Comparison of ENCODE assay signal across 8 cellular contexts in the genomic region with DNA sequence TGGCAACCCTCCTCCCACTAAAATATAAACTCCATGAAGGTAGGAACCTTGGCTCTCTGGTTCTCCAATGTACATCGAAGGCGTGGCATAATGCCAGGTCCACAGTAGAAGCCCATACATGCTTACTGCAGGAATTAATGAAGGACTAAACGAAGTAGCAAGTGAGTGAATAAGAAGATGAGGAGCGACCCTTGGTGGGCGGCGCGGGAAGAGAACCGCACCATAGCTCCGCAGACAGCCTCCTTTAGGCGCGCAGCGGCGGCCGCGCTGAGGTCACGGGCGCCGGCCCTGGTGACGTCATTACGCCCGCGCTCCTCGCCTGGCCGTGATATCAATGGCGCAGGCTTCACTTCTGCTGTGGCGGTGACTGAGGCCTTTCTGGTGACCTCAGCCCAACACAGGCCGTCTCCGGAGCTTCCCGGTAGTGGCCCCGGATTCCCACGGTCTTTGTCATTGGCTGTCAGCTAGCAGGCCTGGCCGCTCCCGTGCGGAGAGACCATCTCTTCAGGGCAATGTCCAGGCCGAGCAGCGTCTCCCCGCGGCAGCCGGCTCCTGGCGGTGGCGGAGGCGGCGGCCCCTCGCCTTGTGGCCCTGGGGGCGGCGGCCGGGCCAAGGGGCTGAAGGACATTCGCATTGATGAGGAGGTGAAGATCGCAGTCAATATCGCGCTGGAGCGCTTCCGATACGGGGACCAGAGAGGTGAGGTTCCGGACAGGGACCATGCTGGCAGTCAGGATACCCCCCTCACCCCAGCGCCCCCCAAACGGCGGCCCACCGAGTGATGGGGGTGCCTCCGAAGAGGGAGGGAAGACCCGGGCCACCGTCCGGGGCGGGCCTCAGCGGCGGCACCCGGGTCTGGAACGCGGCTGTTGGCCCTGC. TPM values are rescaled to one million over a fixed set of nuclear protein-coding genes. Genes with fewer than 3 reads are reported as not detected.
DNase-seq lines count a peak whose midpoint lies in the region; ATAC-seq and TF ChIP-seq lines count a peak whose summit lies in the region.

Gene YTHDC2 (plus strand): TSS at position 311 of the 879 bp plus-strand sequence. CDS start 202 bp downstream, at position 513.

- peak within 1 kb of the TSS; percentile 82 for H3K4me3 Mint-ChIP-seq in osteocyte (ENCODE audit: unreplicated experiment)

- no peaks in the 10 kb centered on the region for H3K27me3 ChIP-seq in thymus (ENCODE audit: control insufficient read depth, insufficient read depth)

- no peaks in the 10 kb centered on the region for H3K9me3 Mint-ChIP-seq in activated naive CD4-positive, alpha-beta T cell treated with anti-CD3 and anti-CD28 coated beads, Interleukin-2, amount 50 U/mL, for 72 hours
- no peaks in the 10 kb centered on the region for H3K9me3 Mint-ChIP-seq in osteocyte (ENCODE audit: unreplicated experiment)

- H3K36me3 Mint-ChIP-seq in activated naive CD4-positive, alpha-beta T cell treated with anti-CD3 and anti-CD28 coated beads, Interleukin-2, amount 50 U/mL, for 72 hours = peaks cover 10 to 22% of the 10 kb centered on the region in 2 donors
- H3K36me3 Mint-ChIP-seq in osteocyte (ENCODE audit: unreplicated experiment) = peaks cover 13% of the 10 kb centered on the region

- H3K27me3 Mint-ChIP-seq in osteocyte (ENCODE audit: unreplicated experiment) = no peaks in the 10 kb centered on the region

- no peaks in the 10 kb centered on the region for H3K9me3 ChIP-seq in thymus (ENCODE audit: control insufficient read depth)

- peak; percentile 99 for ATAC-seq in SK-N-SH treated with all-trans-retinoic acid at 6 μM for 48 hours
- ATAC-seq in activated naive CD4-positive, alpha-beta T cell treated with anti-CD3 and anti-CD28 coated beads, Interleukin-2, amount 50 U/mL, for 72 hours = peak; percentile 96 to 98

- H3K4me1 Mint-ChIP-seq in osteocyte (ENCODE audit: unreplicated experiment) = peaks cover 24% of the 10 kb centered on the region

- H3K36me3 ChIP-seq in thymus (ENCODE audit: control insufficient read depth, insufficient read depth) = no peaks in the 10 kb centered on the region

- peaks cover 4% of the 10 kb centered on the region for H3K4me1 ChIP-seq in thymus (ENCODE audit: control insufficient read depth, insufficient read depth, low read length)

- peak; percentile 19 for TF ChIP-seq CTCF in HFF-Myc (IDR thresholded peaks at IDR 0.05; ENCODE audit: low read depth, low read length, missing control alignments)
- peak; percentile 55 for TF ChIP-seq CTCF in osteocyte (IDR thresholded peaks at IDR 0.05)

- WGBS in thymus = 2% methylated on average over 69 of the region's 69 CpGs

- DNase-seq in HFF-Myc (ENCODE audit: extremely low read depth, low read depth) (peak; percentile 43), MV-4-11 (lab: John Stamatoyannopoulos, UW) (peak; percentile 88), glomerular visceral epithelial cell (ENCODE audit: extremely low spot score) (peak; percentile 92), osteocyte (ENCODE audit: extremely low spot score, unreplicated experiment) (peak; percentile 95)
- peak; percentile 86 to 94 for DNase-seq in activated naive CD4-positive, alpha-beta T cell treated with anti-CD3 and anti-CD28 coated beads, Interleukin-2, amount 50 U/mL, for 72 hours (ENCODE audit: low spot score in 2 of 2)

- H3K4me3 ChIP-seq in GM08714 (ENCODE audit: low read length) (peak within 1 kb of the TSS; percentile 83), HFF-Myc (replicated peaks; ENCODE audit: low read depth, low read length) (peak within 1 kb of the TSS; percentile 60), thymus (ENCODE audit: low read length) (peak within 1 kb of the TSS; percentile 87)

- peak within 1 kb of the TSS; percentile 87 for H3K27ac ChIP-seq in thymus (ENCODE audit: low read depth)

- peak within 1 kb of the TSS; percentile 93 to 96 for H3K27ac Mint-ChIP-seq in activated naive CD4-positive, alpha-beta T cell treated with anti-CD3 and anti-CD28 coated beads, Interleukin-2, amount 50 U/mL, for 72 hours
- peak within 1 kb of the TSS; percentile 92 for H3K27ac Mint-ChIP-seq in osteocyte (ENCODE audit: unreplicated experiment)

TF ChIP-seq in SK-N-SH treated with all-trans-retinoic acid at 6 μM for 48 hours, 23 proteins besides CTCF, POLR2A, EP300 and RAD21 (continues in another document):
- TF ChIP-seq OSR1 (CRISPR knock-in tag; IDR thresholded peaks at IDR 0.05) (no peak), TCF4 (CRISPR knock-in tag; IDR thresholded peaks at IDR 0.05; ENCODE audit: borderline replicate concordance) (no peak), ZNF565 (CRISPR knock-in tag; conservative IDR thresholded peaks at IDR 0.05; ENCODE audit: low read depth) (peak; percentile 88; the same call in 1 of the 2 replicates), BACH2 (CRISPR knock-in tag; IDR thresholded peaks at IDR 0.05; ENCODE audit: borderline replicate concordance) (no peak), ZFP3 (CRISPR knock-in tag; IDR thresholded peaks at IDR 0.05) (peak; percentile 74), ZNF70 (CRISPR knock-in tag; IDR thresholded peaks at IDR 0.05) (no peak), SNAI2 (CRISPR knock-in tag; IDR thresholded peaks at IDR 0.05) (no peak; the same call in 1 of the 2 replicates), ZNF8 (CRISPR knock-in tag; IDR thresholded peaks at IDR 0.05) (0 out of 2 replicates have a peak, but pooled peaks have one; percentile 28), GLIS3 (CRISPR knock-in tag; IDR thresholded peaks at IDR 0.05) (no peak), ZFP30 (CRISPR knock-in tag; IDR thresholded peaks at IDR 0.05) (0 out of 2 replicates have a peak, but pooled peaks have one; percentile 55), TOX (CRISPR knock-in tag; IDR thresholded peaks at IDR 0.05; ENCODE audit: borderline replicate concordance) (no peak), PPARA (CRISPR knock-in tag; IDR thresholded peaks at IDR 0.05; ENCODE audit: borderline replicate concordance) (peak; percentile 74; the same call in 1 of the 2 replicates), CSRNP3 (CRISPR knock-in tag; IDR thresholded peaks at IDR 0.05) (no peak), CSDC2 (CRISPR knock-in tag; IDR thresholded peaks at IDR 0.05) (peak; percentile 92), ISL1 (CRISPR knock-in tag; IDR thresholded peaks at IDR 0.05) (no peak)
- TF ChIP-seq, protein P1, sequence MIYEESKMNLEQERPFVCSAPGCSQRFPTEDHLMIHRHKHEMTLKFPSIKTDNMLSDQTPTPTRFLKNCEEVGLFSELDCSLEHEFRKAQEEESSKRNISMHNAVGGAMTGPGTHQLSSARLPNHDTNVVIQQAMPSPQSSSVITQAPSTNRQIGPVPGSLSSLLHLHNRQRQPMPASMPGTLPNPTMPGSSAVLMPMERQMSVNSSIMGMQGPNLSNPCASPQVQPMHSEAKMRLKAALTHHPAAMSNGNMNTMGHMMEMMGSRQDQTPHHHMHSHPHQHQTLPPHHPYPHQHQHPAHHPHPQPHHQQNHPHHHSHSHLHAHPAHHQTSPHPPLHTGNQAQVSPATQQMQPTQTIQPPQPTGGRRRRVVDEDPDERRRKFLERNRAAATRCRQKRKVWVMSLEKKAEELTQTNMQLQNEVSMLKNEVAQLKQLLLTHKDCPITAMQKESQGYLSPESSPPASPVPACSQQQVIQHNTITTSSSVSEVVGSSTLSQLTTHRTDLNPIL (CRISPR knock-in tag; IDR thresholded peaks at IDR 0.05; ENCODE audit: low read depth) = peak; percentile 39; the same call in 1 of the 2 replicates
- TF ChIP-seq, protein P2, sequence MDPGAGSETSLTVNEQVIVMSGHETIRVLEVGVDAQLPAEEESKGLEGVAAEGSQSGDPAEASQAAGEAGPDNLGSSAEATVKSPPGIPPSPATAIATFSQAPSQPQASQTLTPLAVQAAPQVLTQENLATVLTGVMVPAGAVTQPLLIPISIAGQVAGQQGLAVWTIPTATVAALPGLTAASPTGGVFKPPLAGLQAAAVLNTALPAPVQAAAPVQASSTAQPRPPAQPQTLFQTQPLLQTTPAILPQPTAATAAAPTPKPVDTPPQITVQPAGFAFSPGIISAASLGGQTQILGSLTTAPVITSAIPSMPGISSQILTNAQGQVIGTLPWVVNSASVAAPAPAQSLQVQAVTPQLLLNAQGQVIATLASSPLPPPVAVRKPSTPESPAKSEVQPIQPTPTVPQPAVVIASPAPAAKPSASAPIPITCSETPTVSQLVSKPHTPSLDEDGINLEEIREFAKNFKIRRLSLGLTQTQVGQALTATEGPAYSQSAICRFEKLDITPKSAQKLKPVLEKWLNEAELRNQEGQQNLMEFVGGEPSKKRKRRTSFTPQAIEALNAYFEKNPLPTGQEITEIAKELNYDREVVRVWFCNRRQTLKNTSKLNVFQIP (CRISPR knock-in tag; IDR thresholded peaks at IDR 0.05; ENCODE audit: borderline replicate concordance, low read depth) = no peak
- TF ChIP-seq, protein P3, sequence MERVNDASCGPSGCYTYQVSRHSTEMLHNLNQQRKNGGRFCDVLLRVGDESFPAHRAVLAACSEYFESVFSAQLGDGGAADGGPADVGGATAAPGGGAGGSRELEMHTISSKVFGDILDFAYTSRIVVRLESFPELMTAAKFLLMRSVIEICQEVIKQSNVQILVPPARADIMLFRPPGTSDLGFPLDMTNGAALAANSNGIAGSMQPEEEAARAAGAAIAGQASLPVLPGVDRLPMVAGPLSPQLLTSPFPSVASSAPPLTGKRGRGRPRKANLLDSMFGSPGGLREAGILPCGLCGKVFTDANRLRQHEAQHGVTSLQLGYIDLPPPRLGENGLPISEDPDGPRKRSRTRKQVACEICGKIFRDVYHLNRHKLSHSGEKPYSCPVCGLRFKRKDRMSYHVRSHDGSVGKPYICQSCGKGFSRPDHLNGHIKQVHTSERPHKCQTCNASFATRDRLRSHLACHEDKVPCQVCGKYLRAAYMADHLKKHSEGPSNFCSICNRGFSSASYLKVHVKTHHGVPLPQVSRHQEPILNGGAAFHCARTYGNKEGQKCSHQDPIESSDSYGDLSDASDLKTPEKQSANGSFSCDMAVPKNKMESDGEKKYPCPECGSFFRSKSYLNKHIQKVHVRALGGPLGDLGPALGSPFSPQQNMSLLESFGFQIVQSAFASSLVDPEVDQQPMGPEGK (CRISPR knock-in tag; IDR thresholded peaks at IDR 0.05; ENCODE audit: borderline replicate concordance) = no peak

RNA-seq across cellular contexts. Expression of gene YTHDC2, which starts in this region (rescaled TPM):
- total RNA-seq in activated naive CD4-positive, alpha-beta T cell treated with anti-CD3 and anti-CD28 coated beads, Interleukin-2, amount 50 U/mL, for 72 hours = 10 to 100 TPM; 22.2 to 29.7 TPM
- 21.7 and 22.7 TPM in 2 replicates for total RNA-seq in osteocyte
- 16.7 TPM for polyA plus RNA-seq in thymus

Comparison
In these comparisons a context has a peak if more than half of its experiments do, and no peak if none do; other contexts are left out.
1. Peak in every context shown above with its lines: DNase-seq, ATAC-seq, H3K4me3 ChIP-seq and H3K27ac ChIP-seq.
2. DNase-seq: peak in every context shown above with its lines; median percentile 95 in osteocyte; 92 in glomerular visceral epithelial cell; 90 in activated naive CD4-positive, alpha-beta T cell treated with anti-CD3 and anti-CD28 coated beads, Interleukin-2, amount 50 U/mL, for 72 hours; 88 in MV-4-11; 43 in HFF-Myc.